In genomic region chr16:25066747-25067631, GRCh38 we compare ENCODE assay signal across 8 cellular contexts. TPM values are rescaled to one million over a fixed set of nuclear protein-coding genes. Genes with fewer than 3 reads are reported as not detected.
DNase-seq lines count a peak whose midpoint lies in the region; ATAC-seq and TF ChIP-seq lines count a peak whose summit lies in the region.

No MANE protein-coding gene starts in this region.

- H3K4me2 ChIP-seq in Loucy (ENCODE audit: low read depth, low read length, poor library complexity, severe bottlenecking) (peak overlapping the region; percentile 74), osteoblast (ENCODE audit: insufficient read depth, low read length) (peak overlapping the region; percentile 97)

- H3F3A ChIP-seq in Loucy (ENCODE audit: low read depth): no peaks in the 10 kb centered on the region

- peak overlapping the region; percentile 88 for H3K4me3 Mint-ChIP-seq in activated naive CD8-positive, alpha-beta T cell

- H3K9me2 ChIP-seq in Loucy (replicated peaks; ENCODE audit: low read depth, low read length): no peaks in the 10 kb centered on the region

- no peaks in the 10 kb centered on the region for H3K27me3 Mint-ChIP-seq in activated naive CD8-positive, alpha-beta T cell

- no peaks in the 10 kb centered on the region for H3K9me3 Mint-ChIP-seq in activated naive CD8-positive, alpha-beta T cell (ENCODE audit: low read depth)

- H3K27ac ChIP-seq in osteoblast (ENCODE audit: low read depth, low read length): peak overlapping the region; percentile 93
- peak overlapping the region; percentile 81 to 87 for H3K27ac ChIP-seq in thoracic aorta

- H3K27ac Mint-ChIP-seq in activated naive CD8-positive, alpha-beta T cell: peak overlapping the region; percentile 91

- peaks cover 17% of the 10 kb centered on the region; the same call in 1 of the 2 replicates for H3K79me2 ChIP-seq in Loucy (ENCODE audit: insufficient read depth, low read length)
- H3K79me2 ChIP-seq in osteoblast (ENCODE audit: insufficient read depth, low read length): no peaks in the 10 kb centered on the region

- no peaks in the 10 kb centered on the region for H3K36me3 Mint-ChIP-seq in activated naive CD8-positive, alpha-beta T cell

- H3K36me3 ChIP-seq in Loucy (ENCODE audit: insufficient read depth, low read length): no peaks in the 10 kb centered on the region
- no peaks in the 10 kb centered on the region for H3K36me3 ChIP-seq in osteoblast (ENCODE audit: insufficient read depth, low read length)
- H3K36me3 ChIP-seq in thoracic aorta: no peaks in the 10 kb centered on the region

- intact Hi-C loops in head of caudate nucleus (cut with DNase I): loop anchor here (5.0 to 10.0 kb wide), 2 partner anchors 40 to 158 kb away; no protein-coding TSS in a partner anchor

- H3K4me1 ChIP-seq in Loucy (ENCODE audit: insufficient read depth, low read length, poor library complexity, severe bottlenecking): peaks cover 20% of the 10 kb centered on the region
- H3K4me1 ChIP-seq in osteoblast (ENCODE audit: insufficient read depth, low read length): peaks cover 26% of the 10 kb centered on the region
- H3K4me1 ChIP-seq in thoracic aorta (ENCODE audit: control insufficient read depth in 1 of 2, low read depth in 2 of 2): peaks cover 0 to 18% of the 10 kb centered on the region in 2 donors

- ATAC-seq in GM21786 (IDR thresholded peaks at IDR 0.05; ENCODE audit: unreplicated experiment) (peak; percentile 83), thoracic aorta (ENCODE audit: insufficient number of reproducible peaks, low FRiP score, low read depth) (peak; percentile 98)

- H3K27me3 ChIP-seq in Loucy (ENCODE audit: insufficient read depth, low read length, poor library complexity, severe bottlenecking) (no peaks in the 10 kb centered on the region), osteoblast (ENCODE audit: insufficient read depth, low read length) (no peaks in the 10 kb centered on the region), thoracic aorta (replicated peaks; ENCODE audit: insufficient read depth) (no peaks in the 10 kb centered on the region)

- H3K4me1 Mint-ChIP-seq in activated naive CD8-positive, alpha-beta T cell (ENCODE audit: low read depth): peaks cover 48% of the 10 kb centered on the region

- no peaks in the 10 kb centered on the region for H3K9me3 ChIP-seq in Loucy (ENCODE audit: insufficient read depth, low read depth, low read length)
- H3K9me3 ChIP-seq in osteoblast (ENCODE audit: low read depth, low read length): no peaks in the 10 kb centered on the region
- H3K9me3 ChIP-seq in thoracic aorta: no peaks in the 10 kb centered on the region

- H3K4me3 ChIP-seq in Loucy (ENCODE audit: low read length, poor library complexity, severe bottlenecking) (peak overlapping the region; percentile 87), osteoblast (ENCODE audit: insufficient read depth, low read length) (peak overlapping the region; percentile 92), thoracic aorta (peak overlapping the region; percentile 81)

- no peaks in the 10 kb centered on the region for H4K20me1 ChIP-seq in Loucy (ENCODE audit: insufficient read depth, low read length, poor library complexity, severe bottlenecking)
- H4K20me1 ChIP-seq in osteoblast (ENCODE audit: insufficient read depth, low read length): no peaks in the 10 kb centered on the region

- TF ChIP-seq CTCF in Loucy (conservative IDR thresholded peaks at IDR 0.05; ENCODE audit: low read length) (no peak), osteoblast (IDR thresholded peaks at IDR 0.05; ENCODE audit: extremely low read depth, low read depth, low read length) (no peak), thoracic aorta (IDR thresholded peaks at IDR 0.05) (no peak)

- H3K9ac ChIP-seq in Loucy (ENCODE audit: low read depth, low read length, poor library complexity, severe bottlenecking): peak overlapping the region; percentile 91

- peak overlapping the region; percentile 32; the same call in 1 of the 2 replicates for H2AFZ ChIP-seq in Loucy (ENCODE audit: low read length)
- peak overlapping the region; percentile 97 for H2AFZ ChIP-seq in osteoblast (ENCODE audit: low read length)

- peak; percentile 77 for DNase-seq in EH (ENCODE audit: low read depth)
- DNase-seq in SKM-1 (lab: John Stamatoyannopoulos, UW; ENCODE audit: unreplicated experiment): peak; percentile 40
- peak in 41 of 42 donors; percentile 55 to 92 (median 79) for DNase-seq in head of caudate nucleus
- peak; percentile 97 for DNase-seq in osteoblast (ENCODE audit: insufficient read length, low spot score, missing footprints)
- peak; percentile 25 for DNase-seq in thoracic aorta (ENCODE audit: low spot score)

RNA-seq across cellular contexts. Expression of gene LCMT1, which starts 44.6 kb away (rescaled TPM):
- 35.5 and 39.5 TPM in 2 replicates for total RNA-seq in osteoblast
- total RNA-seq in thoracic aorta: 10 to 100 TPM; 31.0 to 42.5 TPM

RNA-seq across cellular contexts. Expression of gene ARHGAP17, which starts 51.8 kb away (rescaled TPM):
- total RNA-seq in osteoblast (34.7 and 40.1 TPM in 2 replicates), thoracic aorta (10 to 100 TPM; 39.0 to 83.2 TPM)

Comparison
In these comparisons a context has a peak if more than half of its experiments do, and no peak if none do; other contexts are left out.
1. Peak in every context shown above with its lines: DNase-seq, ATAC-seq, H3K4me3 ChIP-seq and H3K27ac ChIP-seq.
2. DNase-seq: peak in every context shown above with its lines; median percentile 97 in osteoblast; 79 in head of caudate nucleus; 77 in EH; 40 in SKM-1; 25 in thoracic aorta.